17 cellular contexts compared by ENCODE assay signal in the genomic region with DNA sequence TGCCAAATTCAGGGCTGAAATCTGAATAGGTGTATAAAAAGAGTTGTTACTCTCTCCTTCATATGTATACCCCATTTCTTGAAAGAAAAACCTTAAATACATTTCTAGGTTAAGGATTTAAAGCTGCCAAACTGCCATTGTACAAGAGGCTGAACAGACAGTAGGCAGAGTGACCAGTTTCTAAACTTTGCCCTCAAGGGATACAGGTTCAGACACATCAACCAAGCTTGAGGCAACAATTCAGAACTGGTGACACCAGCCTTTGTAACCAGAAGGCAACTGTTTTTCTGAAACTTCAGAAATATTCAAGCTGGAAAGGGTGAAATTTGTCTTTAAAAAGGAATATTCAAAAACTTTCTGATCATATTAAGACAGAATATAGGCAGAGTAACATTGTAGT. TPM values are rescaled to one million over a fixed set of nuclear protein-coding genes. Genes with fewer than 3 reads are reported as not detected.
DNase-seq lines count a peak whose midpoint lies in the region; TF ChIP-seq lines count a peak whose summit lies in the region.
"Had no signal": no experiment of that assay in that cellular context is flagged by ENCODE, and none has a peak within 500 bp of the region (broad histone marks: within the 10 kb centered on the region; RNA-seq: fewer than 3 reads in every experiment).

No MANE protein-coding gene starts in this region.

- BruUV-seq in MCF 10A (replicated peaks; lab: Mats Ljungman, UMichigan) = no TSS peak

- H3K36me3 ChIP-seq in breast epithelium (no peaks in the 10 kb centered on the region), liver (ENCODE audit: control insufficient read depth in 4 of 4, insufficient read depth in 3 of 4, low read depth in 1 of 4, low read length in 3 of 4) (peaks cover 0 to 18% (median 10%) of the 10 kb centered on the region in 4 donors), SK-N-SH (replicated peaks in 1 of 2; ENCODE audit: control insufficient read depth in 1 of 2, insufficient read depth in 2 of 2, low read length in 1 of 2) (peaks cover 21 to 32% of the 10 kb centered on the region in 2 experiments)

- H3K36me3 Mint-ChIP-seq in MCF 10A (ENCODE audit: insufficient read depth, unreplicated experiment) = peaks cover 41% of the 10 kb centered on the region

- H3K9me3 Mint-ChIP-seq in MCF 10A (ENCODE audit: unreplicated experiment) = no peaks in the 10 kb centered on the region
- H3K9me3 Mint-ChIP-seq: CD4-positive, alpha-beta memory T cell had no signal

- H3F3A ChIP-seq in SK-N-SH (replicated peaks; ENCODE audit: insufficient read depth) = no peaks in the 10 kb centered on the region

- no peak overlapping the region for H2AFZ ChIP-seq in SK-N-SH (ENCODE audit: low read depth)
- H2AFZ ChIP-seq: GM23248 had no signal

- POLR2A ChIA-PET in MCF 10A (lab: Yijun Ruan, JAX) (interaction anchor here (0.9 to 1.1 kb wide), 2 partner anchors 23 to 445 kb away, joined by 3 read pairs; no protein-coding TSS in a partner anchor), SK-N-SH (lab: Yijun Ruan, JAX) (no interaction called here)

- H3K4me2 ChIP-seq in SK-N-SH = no peak overlapping the region
- H3K4me2 ChIP-seq: A549 had no signal

- H3K4me3 Mint-ChIP-seq in MCF 10A (ENCODE audit: unreplicated experiment) = no peak overlapping the region
- H3K4me3 Mint-ChIP-seq: CD4-positive, alpha-beta memory T cell had no signal

- no peak for TF ChIP-seq RAD21 in liver (IDR thresholded peaks at IDR 0.05)
- TF ChIP-seq RAD21 in SK-N-SH (IDR thresholded peaks at IDR 0.05; ENCODE audit: low read length) = no peak

- no peak overlapping the region for H3K9ac ChIP-seq in liver (ENCODE audit: low read depth in 1 of 2, low read length in 2 of 2)
- no peak overlapping the region for H3K9ac ChIP-seq in SK-N-SH
- H3K9ac ChIP-seq: GM23248 had no signal

- H3K4me3 ChIP-seq in breast epithelium = no peak overlapping the region
- no peak overlapping the region for H3K4me3 ChIP-seq in epithelial cell of esophagus (ENCODE audit: low read length)
- no peak overlapping the region for H3K4me3 ChIP-seq in liver (ENCODE audit: low read depth in 1 of 3, low read length in 3 of 3)
- H3K4me3 ChIP-seq in SK-N-SH (ENCODE audit: low read depth in 2 of 2, low read length in 1 of 2) = no peak overlapping the region
- H3K4me3 ChIP-seq: A549, GM23248, HAP-1 had no signal

- H3K4me1 ChIP-seq in breast epithelium (no peaks in the 10 kb centered on the region), liver (ENCODE audit: control insufficient read depth in 4 of 4, insufficient read depth in 4 of 4, low read length in 3 of 4) (no peaks in the 10 kb centered on the region), SK-N-SH (ENCODE audit: control insufficient read depth in 1 of 2, insufficient read depth in 2 of 2, low read depth in 1 of 2, low read length in 1 of 2) (no peaks in the 10 kb centered on the region)
- H3K4me1 ChIP-seq: A549, HAP-1 had no signal

- no peaks in the 10 kb centered on the region for H4K20me1 ChIP-seq in SK-N-SH (ENCODE audit: insufficient read depth)

- no peaks in the 10 kb centered on the region for H3K27me3 ChIP-seq in breast epithelium
- H3K27me3 ChIP-seq in liver (ENCODE audit: control insufficient read depth in 4 of 4, insufficient read depth in 4 of 4, low read length in 3 of 4) = no peaks in the 10 kb centered on the region
- H3K27me3 ChIP-seq in SK-N-SH (ENCODE audit: insufficient read depth) = no peaks in the 10 kb centered on the region

- no peaks in the 10 kb centered on the region for H3K79me2 ChIP-seq in SK-N-SH (ENCODE audit: insufficient read depth)

- TF ChIP-seq EP300 in SK-N-SH (IDR thresholded peaks at IDR 0.05; ENCODE audit: borderline replicate concordance in 1 of 2, low read depth in 1 of 2, low read length in 1 of 2) = no peak

- no peaks in the 10 kb centered on the region for H3K9me2 ChIP-seq in SK-N-SH

- H3K4me1 Mint-ChIP-seq in MCF 10A (ENCODE audit: insufficient read depth, unreplicated experiment) = no peaks in the 10 kb centered on the region
- H3K4me1 Mint-ChIP-seq: CD4-positive, alpha-beta memory T cell had no signal

- TF ChIP-seq POLR2A in breast epithelium (IDR thresholded peaks at IDR 0.05) = no peak

- H3K27ac ChIP-seq in breast epithelium (no peak overlapping the region), liver (ENCODE audit: low read depth in 1 of 2, low read length in 2 of 2) (no peak overlapping the region), SK-N-SH (ENCODE audit: low read depth in 2 of 2, low read length in 1 of 2) (no peak overlapping the region)
- H3K27ac ChIP-seq: 22Rv1, A549, C4-2B, GM23248 had no signal

- no peaks in the 10 kb centered on the region for H3K27me3 Mint-ChIP-seq in MCF 10A (ENCODE audit: insufficient read depth, unreplicated experiment)
- H3K27me3 Mint-ChIP-seq: CD4-positive, alpha-beta memory T cell had no signal

- intact Hi-C loops in MCF 10A (cut with micrococcal nuclease) = no loop called here
- intact Hi-C loops in breast epithelium (cut with DNase I; ENCODE audit: low total_unique reads) = no loop called here

- DNase-seq in MCF 10A (ENCODE audit: unreplicated experiment) (peak; percentile 50), breast epithelium (ENCODE audit: low spot score in 2 of 2) (no peak), epithelial cell of esophagus (ENCODE audit: low read depth) (peak; percentile 70), NCI-H510A treated with DMSO at 0.1 percent for 48 hours (lab: John Stamatoyannopoulos, UW) (no peak), CD1c-positive myeloid dendritic cell (ENCODE audit: extremely low spot score) (no peak), SK-N-SH (no peak)
- DNase-seq: AML-193; CD4-positive, alpha-beta memory T cell; DMS153; DMS79; GDM1; GM23248 had no signal

- no peaks in the 10 kb centered on the region for H3K9me3 ChIP-seq in breast epithelium
- H3K9me3 ChIP-seq in liver (ENCODE audit: control insufficient read depth in 4 of 4, low read length in 3 of 4) = no peaks in the 10 kb centered on the region
- H3K9me3 ChIP-seq in SK-N-SH = no peaks in the 10 kb centered on the region
- H3K9me3 ChIP-seq: A549, HAP-1 had no signal

- TF ChIP-seq CTCF in MCF 10A (IDR thresholded peaks at IDR 0.05; ENCODE audit: unreplicated experiment) (no peak), breast epithelium (IDR thresholded peaks at IDR 0.05) (no peak), epithelial cell of esophagus (IDR thresholded peaks at IDR 0.05; ENCODE audit: insufficient read depth, low read depth, low read length, missing control alignments) (no peak), liver (IDR thresholded peaks at IDR 0.05; ENCODE audit: low read depth, low read length, missing input control) (no peak), SK-N-SH (IDR thresholded peaks at IDR 0.05) (no peak)

- CTCF ChIA-PET in MCF 10A (lab: Yijun Ruan, JAX) (interaction anchor here (0.6 to 3.2 kb wide), 10 partner anchors 12 to 1381 kb away, joined by 3 to 11 read pairs (median 3); no protein-coding TSS in a partner anchor), SK-N-SH (lab: Yijun Ruan, JAX) (interaction anchor here (0.6 to 3.3 kb wide), 4 partner anchors 17 to 414 kb away, joined by 3 to 15 read pairs (median 3); no protein-coding TSS in a partner anchor)

- H3K27ac Mint-ChIP-seq in MCF 10A (ENCODE audit: low read depth, unreplicated experiment) = no peak overlapping the region
- H3K27ac Mint-ChIP-seq: CD4-positive, alpha-beta memory T cell had no signal

TF ChIP-seq in liver, 16 proteins besides CTCF, POLR2A, EP300 and RAD21:
- peak; percentile 15 to 33 for TF ChIP-seq HNF4A (conservative IDR thresholded peaks at IDR 0.05)
- TF ChIP-seq, protein P1, sequence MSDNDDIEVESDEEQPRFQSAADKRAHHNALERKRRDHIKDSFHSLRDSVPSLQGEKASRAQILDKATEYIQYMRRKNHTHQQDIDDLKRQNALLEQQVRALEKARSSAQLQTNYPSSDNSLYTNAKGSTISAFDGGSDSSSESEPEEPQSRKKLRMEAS (IDR thresholded peaks at IDR 0.05) = no peak

TF ChIP-seq in SK-N-SH, 30 proteins besides CTCF, POLR2A, EP300 and RAD21 (continues in another document):
- TF ChIP-seq RFX5 (IDR thresholded peaks at IDR 0.05; ENCODE audit: low read length) (no peak), RCOR1 (IDR thresholded peaks at IDR 0.05; ENCODE audit: low read length) (no peak), GATA2 (CRISPR knock-in tag; IDR thresholded peaks at IDR 0.05) (no peak), FOSL2 (IDR thresholded peaks at IDR 0.05; ENCODE audit: borderline replicate concordance, low read depth) (no peak), MXI1 (IDR thresholded peaks at IDR 0.05; ENCODE audit: low read depth, low read length) (no peak), SIN3A (IDR thresholded peaks at IDR 0.05; ENCODE audit: borderline replicate concordance, low read depth, low read length) (no peak)
- TF ChIP-seq, protein P2, sequence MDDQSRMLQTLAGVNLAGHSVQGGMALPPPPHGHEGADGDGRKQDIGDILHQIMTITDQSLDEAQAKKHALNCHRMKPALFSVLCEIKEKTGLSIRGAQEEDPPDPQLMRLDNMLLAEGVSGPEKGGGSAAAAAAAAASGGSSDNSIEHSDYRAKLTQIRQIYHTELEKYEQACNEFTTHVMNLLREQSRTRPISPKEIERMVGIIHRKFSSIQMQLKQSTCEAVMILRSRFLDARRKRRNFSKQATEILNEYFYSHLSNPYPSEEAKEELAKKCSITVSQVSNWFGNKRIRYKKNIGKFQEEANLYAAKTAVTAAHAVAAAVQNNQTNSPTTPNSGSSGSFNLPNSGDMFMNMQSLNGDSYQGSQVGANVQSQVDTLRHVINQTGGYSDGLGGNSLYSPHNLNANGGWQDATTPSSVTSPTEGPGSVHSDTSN (IDR thresholded peaks at IDR 0.05) = no peak
- TF ChIP-seq, protein P3, sequence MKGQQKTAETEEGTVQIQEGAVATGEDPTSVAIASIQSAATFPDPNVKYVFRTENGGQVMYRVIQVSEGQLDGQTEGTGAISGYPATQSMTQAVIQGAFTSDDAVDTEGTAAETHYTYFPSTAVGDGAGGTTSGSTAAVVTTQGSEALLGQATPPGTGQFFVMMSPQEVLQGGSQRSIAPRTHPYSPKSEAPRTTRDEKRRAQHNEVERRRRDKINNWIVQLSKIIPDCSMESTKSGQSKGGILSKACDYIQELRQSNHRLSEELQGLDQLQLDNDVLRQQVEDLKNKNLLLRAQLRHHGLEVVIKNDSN (IDR thresholded peaks at IDR 0.05; ENCODE audit: borderline replicate concordance, low read depth) = no peak

RNA-seq across cellular contexts. Expression of a gene that starts 47.5 kb away (rescaled TPM):
- total RNA-seq in MCF 10A (2022) = 48.8 and 76.3 TPM in 2 replicates
- total RNA-seq in breast epithelium = 10 to 100 TPM; 21.6 to 32.1 (median 22.0) TPM
- 10 to 100 TPM; 12.7 to 18.3 TPM for total RNA-seq in liver
- 10 to 100 TPM in 1 of 2 donors, 1 to 10 TPM in 1; 5.4 to 10.4 TPM for polyA plus RNA-seq in liver
- 9.0 and 11.9 TPM in 2 replicates for polyA plus RNA-seq in SK-N-SH (2012; rRNA removed)
- polyA plus RNA-seq in SK-N-SH (2012; cell fraction: cytosol; rRNA removed) = 12.0 and 12.6 TPM in 2 replicates
- polyA plus RNA-seq in SK-N-SH (2012; cell fraction: nucleus; rRNA removed) = 6.8 and 12.7 TPM in 2 replicates

RNA-seq across cellular contexts. Expression of a gene that starts 47.6 kb away (rescaled TPM):
- 48.8 and 56.0 TPM in 2 replicates for total RNA-seq in MCF 10A (2022)
- total RNA-seq in breast epithelium = 10 to 100 TPM; 39.3 to 47.9 (median 43.0) TPM
- total RNA-seq in liver = 10 to 100 TPM; 36.7 to 42.8 TPM
- polyA plus RNA-seq in liver = 10 to 100 TPM in 1 of 2 donors, 1 to 10 TPM in 1; 2.7 to 10.4 TPM
- 16.0 and 23.3 TPM in 2 replicates for polyA plus RNA-seq in SK-N-SH (2012; rRNA removed)
- 22.7 and 25.0 TPM in 2 replicates for polyA plus RNA-seq in SK-N-SH (2012; cell fraction: cytosol; rRNA removed)
- polyA plus RNA-seq in SK-N-SH (2012; cell fraction: nucleus; rRNA removed) = 5.3 and 14.4 TPM in 2 replicates

Comparison
In these comparisons a context has a peak if more than half of its experiments do, and no peak if none do; other contexts are left out.
1. DNase-seq: peak in MCF 10A (single experiment) and epithelial cell of esophagus (single experiment); none in breast epithelium (0 of 2), NCI-H510A treated with DMSO at 0.1 percent for 48 hours (single experiment), CD1c-positive myeloid dendritic cell (single experiment) and SK-N-SH (single experiment).